ENCODE assay signal across 8 cellular contexts in genomic region chr5:58460727-58461286, GRCh38. TPM values are rescaled to one million over a fixed set of nuclear protein-coding genes. Genes with fewer than 3 reads are reported as not detected.
DNase-seq lines count a peak whose midpoint lies in the region; ATAC-seq and TF ChIP-seq lines count a peak whose summit lies in the region.

No MANE protein-coding gene starts in this region.

- DNase-seq in KG1 (lab: John Stamatoyannopoulos, UW) (peak; percentile 96), SHP77 treated with DMSO at 0.1 percent for 48 hours (lab: John Stamatoyannopoulos, UW) (peak; percentile 78), activated gamma-delta T cell (lab: John Stamatoyannopoulos, UW) (peak; percentile 33), fibroblast of villous mesenchyme (ENCODE audit: low read depth) (peak; percentile 83), nephron progenitor cell (peak; percentile 94)
- DNase-seq in stimulated activated naive CD8-positive, alpha-beta T cell treated with anti-CD3 and anti-CD28 coated beads, Interleukin-15, amount 100 ng/mL, for 72 hours = peak; percentile 90 to 91

- H3K79me2 ChIP-seq in DOHH2 (ENCODE audit: control insufficient read depth, low read length) = no peaks in the 10 kb centered on the region

- peaks cover 22% of the 10 kb centered on the region for H3K4me1 ChIP-seq in DOHH2 (ENCODE audit: control insufficient read depth, low read length)

- no peaks in the 10 kb centered on the region for H3K9me3 Mint-ChIP-seq in nephron progenitor cell
- no peaks in the 10 kb centered on the region for H3K9me3 Mint-ChIP-seq in stimulated activated naive CD8-positive, alpha-beta T cell treated with anti-CD3 and anti-CD28 coated beads, Interleukin-15, amount 100 ng/mL, for 72 hours

- H3K4me3 ChIP-seq in DOHH2 (ENCODE audit: low read length) (peak overlapping the region; percentile 80), fibroblast of villous mesenchyme (ENCODE audit: low read depth, low read length) (peak overlapping the region; percentile 91)

- peaks cover 23% of the 10 kb centered on the region for H3K36me3 Mint-ChIP-seq in nephron progenitor cell (ENCODE audit: low read depth)

- no peaks in the 10 kb centered on the region for H3K9me3 ChIP-seq in DOHH2 (ENCODE audit: control insufficient read depth, insufficient read depth, low read length)

- TF ChIP-seq CTCF in DOHH2 (IDR thresholded peaks at IDR 0.05; ENCODE audit: low read depth, low read length, poor library complexity, severe bottlenecking) (peak; percentile 80), fibroblast of villous mesenchyme (IDR thresholded peaks at IDR 0.05; ENCODE audit: insufficient read depth, low read depth, low read length) (peak; percentile 78), nephron progenitor cell (IDR thresholded peaks at IDR 0.05) (peak; percentile 73)

- ATAC-seq in GM21786 (IDR thresholded peaks at IDR 0.05; ENCODE audit: unreplicated experiment) = peak; percentile 75
- ATAC-seq in stimulated activated naive CD8-positive, alpha-beta T cell treated with anti-CD3 and anti-CD28 coated beads, Interleukin-15, amount 100 ng/mL, for 72 hours = peak; percentile 84

- H3K27me3 ChIP-seq in DOHH2 (ENCODE audit: control insufficient read depth, low read length) = peaks cover 26% of the 10 kb centered on the region

- H4K20me1 ChIP-seq in DOHH2 (ENCODE audit: control insufficient read depth, insufficient read depth, low read depth, low read length) = no peaks in the 10 kb centered on the region

- no peaks in the 10 kb centered on the region for H3F3A ChIP-seq in DOHH2 (ENCODE audit: control insufficient read depth, insufficient read depth)

- peak overlapping the region; percentile 61 for H3K4me3 Mint-ChIP-seq in nephron progenitor cell
- H3K4me3 Mint-ChIP-seq in stimulated activated naive CD8-positive, alpha-beta T cell treated with anti-CD3 and anti-CD28 coated beads, Interleukin-15, amount 100 ng/mL, for 72 hours = peak overlapping the region; percentile 73 to 82

- H3K9me2 ChIP-seq in DOHH2 (replicated peaks; ENCODE audit: control insufficient read depth, low read length) = no peaks in the 10 kb centered on the region

- no peaks in the 10 kb centered on the region for H3K27me3 Mint-ChIP-seq in nephron progenitor cell (ENCODE audit: low read depth, poor library complexity)
- H3K27me3 Mint-ChIP-seq in stimulated activated naive CD8-positive, alpha-beta T cell treated with anti-CD3 and anti-CD28 coated beads, Interleukin-15, amount 100 ng/mL, for 72 hours = peaks cover 19% of the 10 kb centered on the region

- no peaks in the 10 kb centered on the region for H3K36me3 ChIP-seq in DOHH2 (ENCODE audit: control insufficient read depth, low read length)

- H3K27ac ChIP-seq in DOHH2 (ENCODE audit: low read depth, low read length) = no peak overlapping the region

- peaks cover 51% of the 10 kb centered on the region for H3K4me1 Mint-ChIP-seq in nephron progenitor cell
- peaks cover 17% of the 10 kb centered on the region for H3K4me1 Mint-ChIP-seq in stimulated activated naive CD8-positive, alpha-beta T cell treated with anti-CD3 and anti-CD28 coated beads, Interleukin-15, amount 100 ng/mL, for 72 hours

- H3K27ac Mint-ChIP-seq in nephron progenitor cell = peak overlapping the region; percentile 16
- H3K27ac Mint-ChIP-seq in stimulated activated naive CD8-positive, alpha-beta T cell treated with anti-CD3 and anti-CD28 coated beads, Interleukin-15, amount 100 ng/mL, for 72 hours = peak overlapping the region in 1 of 2 donors; percentile 84

- H3K4me2 ChIP-seq in DOHH2 (ENCODE audit: low read length) = peak overlapping the region; percentile 95

RNA-seq across cellular contexts. Expression of gene PLK2, which starts 0.9 kb away (rescaled TPM):
- total RNA-seq in fibroblast of villous mesenchyme = 219 and 297 TPM in 2 replicates

RNA-seq across cellular contexts. Expression of gene GAPT, which starts 30.4 kb away (rescaled TPM):
- total RNA-seq in fibroblast of villous mesenchyme = not detected in 2 replicates

Comparison
In these comparisons a context has a peak if more than half of its experiments do, and no peak if none do; other contexts are left out.
1. DNase-seq: peak in every context shown above with its lines; median percentile 96 in KG1; 94 in nephron progenitor cell; 90 in stimulated activated naive CD8-positive, alpha-beta T cell treated with anti-CD3 and anti-CD28 coated beads, Interleukin-15, amount 100 ng/mL, for 72 hours; 83 in fibroblast of villous mesenchyme; 78 in SHP77 treated with DMSO at 0.1 percent for 48 hours; 33 in activated gamma-delta T cell.